17 cellular contexts compared by ENCODE assay signal in the genomic region with DNA sequence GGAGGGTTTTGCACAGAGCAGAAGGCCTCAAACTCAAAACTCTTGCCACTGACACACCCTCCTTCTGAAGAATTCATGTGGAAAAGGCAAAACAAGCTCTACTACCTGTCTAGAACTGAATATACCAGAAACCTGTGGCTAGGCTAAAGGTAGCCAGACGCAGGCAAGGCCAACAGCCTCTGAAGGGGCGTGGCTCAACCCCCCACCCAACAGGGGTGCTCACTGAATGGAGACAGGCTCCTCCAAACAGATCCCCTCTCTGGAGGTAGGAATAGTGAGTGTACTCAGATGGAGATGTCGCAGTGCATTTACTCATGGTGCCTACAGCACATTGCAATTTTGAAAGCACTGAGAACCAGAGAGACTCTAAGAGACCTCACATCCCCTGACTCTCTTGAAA. TPM values are rescaled to one million over a fixed set of nuclear protein-coding genes. Genes with fewer than 3 reads are reported as not detected.
A peak's percentile ranks its signal among the peaks of the same experiment; 100 is the strongest.
DNase-seq lines count a peak whose midpoint lies in the region; ATAC-seq and TF ChIP-seq lines count a peak whose summit lies in the region.
"Had no signal": no experiment of that assay in that cellular context is flagged by ENCODE, and none has a peak within 500 bp of the region (broad histone marks: within the 10 kb centered on the region; RNA-seq: fewer than 3 reads in every experiment).

No MANE protein-coding gene starts in this region.

- H3K9ac ChIP-seq in MM.1S (ENCODE audit: low read length): no peak overlapping the region

- H3K4me3 Mint-ChIP-seq in activated T-helper 2 cell treated with anti-CD3 and anti-CD28 coated beads, Interferon-gamma antibody, Interleukin-2, Interleukin-4, amounts not matched to agents 10 μg/mL and 5 μg/mL and 100 μg/mL, durations not matched to agents 14 hours and 24 hours and 36 hours (ENCODE audit: low read depth): peak overlapping the region; percentile 71
- H3K4me3 Mint-ChIP-seq in natural killer cell treated with Interleukin-12 subunit alpha and Interleukin-12 subunit beta and Interleukin-15 and Interleukin-18, amount 100 ng/mL, for 72 hours: no peak overlapping the region
- H3K4me3 Mint-ChIP-seq: dendritic cell treated with granulocyte-macrophage colony-stimulating factor and Interleukin-4, amounts not matched to agents 40 ng/mL and 50 ng/mL, for 4 days had no signal

- peaks cover 19% of the 10 kb centered on the region for H3K36me3 Mint-ChIP-seq in activated T-helper 2 cell treated with anti-CD3 and anti-CD28 coated beads, Interferon-gamma antibody, Interleukin-2, Interleukin-4, amounts not matched to agents 10 μg/mL and 5 μg/mL and 100 μg/mL, durations not matched to agents 14 hours and 24 hours and 36 hours (ENCODE audit: low read depth)
- peaks cover 13% of the 10 kb centered on the region for H3K36me3 Mint-ChIP-seq in natural killer cell treated with Interleukin-12 subunit alpha and Interleukin-12 subunit beta and Interleukin-15 and Interleukin-18, amount 100 ng/mL, for 72 hours

- H3K9me3 Mint-ChIP-seq in activated T-helper 2 cell treated with anti-CD3 and anti-CD28 coated beads, Interferon-gamma antibody, Interleukin-2, Interleukin-4, amounts not matched to agents 10 μg/mL and 5 μg/mL and 100 μg/mL, durations not matched to agents 14 hours and 24 hours and 36 hours: no peaks in the 10 kb centered on the region
- no peaks in the 10 kb centered on the region for H3K9me3 Mint-ChIP-seq in natural killer cell treated with Interleukin-12 subunit alpha and Interleukin-12 subunit beta and Interleukin-15 and Interleukin-18, amount 100 ng/mL, for 72 hours
- H3K9me3 Mint-ChIP-seq: dendritic cell treated with granulocyte-macrophage colony-stimulating factor and Interleukin-4, amounts not matched to agents 40 ng/mL and 50 ng/mL, for 4 days had no signal

- peak overlapping the region; percentile 99 for H3K27ac ChIP-seq in DOHH2 (ENCODE audit: low read depth, low read length)
- peak overlapping the region; percentile 4; the same call in 1 of the 2 replicates for H3K27ac ChIP-seq in MM.1S (ENCODE audit: low read length)
- H3K27ac ChIP-seq: C4-2B, prostate gland, vagina had no signal

- no peak overlapping the region for H2AFZ ChIP-seq in MM.1S (ENCODE audit: low read length)

- peaks cover 60% of the 10 kb centered on the region for H3K79me2 ChIP-seq in DOHH2 (ENCODE audit: control insufficient read depth, low read length)
- H3K79me2 ChIP-seq in MM.1S (ENCODE audit: low read length): peaks cover 63% of the 10 kb centered on the region

- H3K27me3 Mint-ChIP-seq in activated T-helper 2 cell treated with anti-CD3 and anti-CD28 coated beads, Interferon-gamma antibody, Interleukin-2, Interleukin-4, amounts not matched to agents 10 μg/mL and 5 μg/mL and 100 μg/mL, durations not matched to agents 14 hours and 24 hours and 36 hours (ENCODE audit: low read depth): no peaks in the 10 kb centered on the region
- H3K27me3 Mint-ChIP-seq in natural killer cell treated with Interleukin-12 subunit alpha and Interleukin-12 subunit beta and Interleukin-15 and Interleukin-18, amount 100 ng/mL, for 72 hours: no peaks in the 10 kb centered on the region

- 0 out of 2 replicates have a peak, but pooled peaks cover 5% of the 10 kb centered on the region for H4K20me1 ChIP-seq in DOHH2 (ENCODE audit: control insufficient read depth, insufficient read depth, low read depth, low read length)
- H4K20me1 ChIP-seq in MM.1S (ENCODE audit: insufficient read depth, low read length): peaks cover 8% of the 10 kb centered on the region; the same call in 1 of the 2 replicates

- peaks cover 68% of the 10 kb centered on the region for H3K4me1 ChIP-seq in DOHH2 (ENCODE audit: control insufficient read depth, low read length)
- H3K4me1 ChIP-seq in MM.1S (ENCODE audit: low read length): peaks cover 65% of the 10 kb centered on the region
- H3K4me1 ChIP-seq: prostate gland had no signal

- peaks cover 61% of the 10 kb centered on the region for H3K4me1 Mint-ChIP-seq in activated T-helper 2 cell treated with anti-CD3 and anti-CD28 coated beads, Interferon-gamma antibody, Interleukin-2, Interleukin-4, amounts not matched to agents 10 μg/mL and 5 μg/mL and 100 μg/mL, durations not matched to agents 14 hours and 24 hours and 36 hours (ENCODE audit: low read depth)
- peaks cover 47 to 49% of the 10 kb centered on the region in 2 donors for H3K4me1 Mint-ChIP-seq in natural killer cell treated with Interleukin-12 subunit alpha and Interleukin-12 subunit beta and Interleukin-15 and Interleukin-18, amount 100 ng/mL, for 72 hours (ENCODE audit: low read depth in 2 of 2)

- H3K9me3 ChIP-seq in DOHH2 (ENCODE audit: control insufficient read depth, insufficient read depth, low read length): no peaks in the 10 kb centered on the region
- no peaks in the 10 kb centered on the region for H3K9me3 ChIP-seq in MM.1S (replicated peaks; ENCODE audit: insufficient read depth, low read length)
- H3K9me3 ChIP-seq: prostate gland, vagina had no signal

- intact Hi-C loops in activated T-helper 2 cell treated with anti-CD3 and anti-CD28 coated beads, Interferon-gamma antibody, Interleukin-2, Interleukin-4, amounts not matched to agents 10 μg/mL and 5 μg/mL and 100 μg/mL, durations not matched to agents 14 hours and 24 hours and 36 hours (cut with micrococcal nuclease): loop anchor here (10.0 kb wide), 1 partner anchor 640 kb away; no protein-coding TSS in a partner anchor

- ATAC-seq in natural killer cell treated with Interleukin-12 subunit alpha and Interleukin-12 subunit beta and Interleukin-15 and Interleukin-18, amount 100 ng/mL, for 72 hours: no peak
- no peak for ATAC-seq in activated CD4-positive, CD25-positive, alpha-beta regulatory T cell treated with anti-CD3 and anti-CD28 coated beads, Interleukin-2, amount 50 U/mL, for 24 hours
- ATAC-seq: left colon had no signal

- no peaks in the 10 kb centered on the region for H3K27me3 ChIP-seq in DOHH2 (ENCODE audit: control insufficient read depth, low read length)
- H3K27me3 ChIP-seq in MM.1S (replicated peaks; ENCODE audit: insufficient read depth, low read length): no peaks in the 10 kb centered on the region
- H3K27me3 ChIP-seq: vagina had no signal

- H3K27ac Mint-ChIP-seq in activated T-helper 2 cell treated with anti-CD3 and anti-CD28 coated beads, Interferon-gamma antibody, Interleukin-2, Interleukin-4, amounts not matched to agents 10 μg/mL and 5 μg/mL and 100 μg/mL, durations not matched to agents 14 hours and 24 hours and 36 hours: peak overlapping the region; percentile 76
- peak overlapping the region; percentile 62 to 81 for H3K27ac Mint-ChIP-seq in natural killer cell treated with Interleukin-12 subunit alpha and Interleukin-12 subunit beta and Interleukin-15 and Interleukin-18, amount 100 ng/mL, for 72 hours
- H3K27ac Mint-ChIP-seq: dendritic cell treated with granulocyte-macrophage colony-stimulating factor and Interleukin-4, amounts not matched to agents 40 ng/mL and 50 ng/mL, for 4 days had no signal

- H3K36me3 ChIP-seq in DOHH2 (ENCODE audit: control insufficient read depth, low read length) (peaks cover 57% of the 10 kb centered on the region), MM.1S (replicated peaks; ENCODE audit: insufficient read depth, low read length) (peaks cover 5% of the 10 kb centered on the region)
- H3K36me3 ChIP-seq: prostate gland, vagina had no signal

- H3F3A ChIP-seq in DOHH2 (ENCODE audit: control insufficient read depth, insufficient read depth): peaks cover 47% of the 10 kb centered on the region
- peaks cover 70% of the 10 kb centered on the region for H3F3A ChIP-seq in MM.1S (ENCODE audit: insufficient read depth, low read length)

- no peaks in the 10 kb centered on the region for H3K9me2 ChIP-seq in DOHH2 (replicated peaks; ENCODE audit: control insufficient read depth, low read length)
- no peaks in the 10 kb centered on the region for H3K9me2 ChIP-seq in MM.1S (replicated peaks; ENCODE audit: insufficient read depth, low read length)

- TF ChIP-seq CTCF in DOHH2 (IDR thresholded peaks at IDR 0.05; ENCODE audit: low read depth, low read length, poor library complexity, severe bottlenecking) (no peak), MM.1S (IDR thresholded peaks at IDR 0.05; ENCODE audit: low read length) (no peak)

- H3K4me3 ChIP-seq in DOHH2 (ENCODE audit: low read length) (peak overlapping the region; percentile 79), MM.1S (ENCODE audit: low read length) (no peak overlapping the region)
- H3K4me3 ChIP-seq: prostate gland, vagina had no signal

- DNase-seq in MM.1S (no peak), NCI-H1417 treated with DMSO at 0.1 percent for 48 hours (lab: John Stamatoyannopoulos, UW) (no peak), DMS153 (lab: John Stamatoyannopoulos, UW) (no peak), AML-193 (lab: John Stamatoyannopoulos, UW) (no peak)
- DNase-seq in activated T-helper 2 cell treated with anti-CD3 and anti-CD28 coated beads, Interferon-gamma antibody, Interleukin-2, Interleukin-4, amounts not matched to agents 10 μg/mL and 5 μg/mL and 100 μg/mL, durations not matched to agents 14 hours and 24 hours and 36 hours (ENCODE audit: low spot score): no peak
- no peak for DNase-seq in natural killer cell treated with Interleukin-12 subunit alpha and Interleukin-12 subunit beta and Interleukin-15 and Interleukin-18, amount 100 ng/mL, for 72 hours (ENCODE audit: low spot score)
- DNase-seq: anterior cingulate cortex, KG1, left colon, NCI-H1694 treated with DMSO at 0.1 percent for 48 hours, NCI-H526 treated with DMSO at 0.1 percent for 48 hours had no signal

- H3K4me2 ChIP-seq in DOHH2 (ENCODE audit: low read length) (peak overlapping the region; percentile 80), MM.1S (ENCODE audit: low read depth, low read length) (peak overlapping the region; percentile 17; the same call in 1 of the 2 replicates)

RNA-seq across cellular contexts. Expression of a gene that starts 3.0 kb away (rescaled TPM):
- 176 and 178 TPM in 2 replicates for total RNA-seq in activated T-helper 2 cell treated with anti-CD3 and anti-CD28 coated beads, Interferon-gamma antibody, Interleukin-2, Interleukin-4, amounts not matched to agents 10 μg/mL and 5 μg/mL and 100 μg/mL, durations not matched to agents 14 hours and 24 hours and 36 hours
- 100 to 1,000 TPM; 162 to 182 TPM for total RNA-seq in natural killer cell treated with Interleukin-12 subunit alpha and Interleukin-12 subunit beta and Interleukin-15 and Interleukin-18, amount 100 ng/mL, for 72 hours
